Comparison of ENCODE assay signal across 9 cellular contexts in genomic region chr17:4740025-4740351, GRCh38. TPM values are rescaled to one million over a fixed set of nuclear protein-coding genes. Genes with fewer than 3 reads are reported as not detected.
DNase-seq lines count a peak whose midpoint lies in the region; ATAC-seq, FAIRE-seq and TF ChIP-seq lines count a peak whose summit lies in the region.
"Had no signal": no experiment of that assay in that cellular context is flagged by ENCODE, and none has a peak within 500 bp of the region (broad histone marks: within the 10 kb centered on the region; RNA-seq: fewer than 3 reads in every experiment).

No MANE protein-coding gene starts in this region.

- H3K9me3 ChIP-seq in right atrium auricular region = no peaks in the 10 kb centered on the region
- H3K9me3 ChIP-seq in mucosa of stomach (ENCODE audit: control insufficient read depth, low read length) = no peaks in the 10 kb centered on the region
- no peaks in the 10 kb centered on the region for H3K9me3 ChIP-seq in vagina

- no peak for TF ChIP-seq CTCF in right atrium auricular region (IDR thresholded peaks at IDR 0.05)
- no peak for TF ChIP-seq CTCF in chondrocyte (IDR thresholded peaks at IDR 0.05)
- no peak for TF ChIP-seq CTCF in vagina (IDR thresholded peaks at IDR 0.05)

- intact Hi-C loops in left ventricle myocardium superior (cut with micrococcal nuclease) = no loop called here
- intact Hi-C loops in vagina (cut with DNase I) = no loop called here

- DNase-seq in right atrium auricular region (ENCODE audit: low spot score) = no peak
- DNase-seq in left ventricle myocardium superior = no peak
- no peak for DNase-seq in chondrocyte (ENCODE audit: low spot score)
- no peak for DNase-seq in vagina (ENCODE audit: extremely low spot score in 2 of 2)
- no peak for DNase-seq in activated effector memory CD4-positive, alpha-beta T cell treated with anti-CD3 and anti-CD28 coated beads, Interleukin-2, amount 50 U/mL, for 16 hours
- DNase-seq in HTR-8/SVneo (ENCODE audit: insufficient read length, low spot score) = no peak
- DNase-seq: midbrain had no signal

- H3K27ac Mint-ChIP-seq in chondrocyte (ENCODE audit: unreplicated experiment) = no peak overlapping the region

- H3K4me3 Mint-ChIP-seq in chondrocyte (ENCODE audit: unreplicated experiment) = peak overlapping the region; percentile 62

- H3K4me1 Mint-ChIP-seq in chondrocyte (ENCODE audit: low read depth) = peaks cover 12% of the 10 kb centered on the region

- H3K27me3 Mint-ChIP-seq in chondrocyte (ENCODE audit: low read depth) = peaks cover 13% of the 10 kb centered on the region

- FAIRE-seq in HTR-8/SVneo (lab: Jason Lieb, UNC) = no peak

- no peak for TF ChIP-seq POLR2A in vagina (IDR thresholded peaks at IDR 0.05)

- no peaks in the 10 kb centered on the region for H3K9me3 Mint-ChIP-seq in chondrocyte (ENCODE audit: low read depth)

- peak overlapping the region; percentile 66 to 79 for H3K4me3 ChIP-seq in right atrium auricular region
- peak overlapping the region; percentile 57 for H3K4me3 ChIP-seq in mucosa of stomach (ENCODE audit: low read length)
- H3K4me3 ChIP-seq in vagina = peak overlapping the region; percentile 62 to 65

- no peaks in the 10 kb centered on the region for H3K36me3 Mint-ChIP-seq in chondrocyte (ENCODE audit: low read depth)

- H3K27ac ChIP-seq in right atrium auricular region (peak overlapping the region in 1 of 2 donors; percentile 74), vagina (peak overlapping the region; percentile 34)

- H3K36me3 ChIP-seq in right atrium auricular region (no peaks in the 10 kb centered on the region), mucosa of stomach (ENCODE audit: control insufficient read depth, insufficient read depth, low read length) (no peaks in the 10 kb centered on the region), vagina (no peaks in the 10 kb centered on the region)

- peak overlapping the region; percentile 92 for H3K9ac ChIP-seq in mucosa of stomach (ENCODE audit: low read length)

- H3K27me3 ChIP-seq in right atrium auricular region (peaks cover 0 to 4% of the 10 kb centered on the region in 2 donors), mucosa of stomach (ENCODE audit: control insufficient read depth, insufficient read depth, low read length) (peaks cover 12% of the 10 kb centered on the region), vagina (no peaks in the 10 kb centered on the region)

- no peak for ATAC-seq in left ventricle myocardium superior
- no peak for ATAC-seq in HG02610 (IDR thresholded peaks at IDR 0.05; ENCODE audit: unreplicated experiment)

- H3K4me1 ChIP-seq in right atrium auricular region = peaks cover 0 to 16% of the 10 kb centered on the region in 2 donors
- H3K4me1 ChIP-seq in mucosa of stomach (ENCODE audit: control insufficient read depth, insufficient read depth, low read length) = peaks cover 10% of the 10 kb centered on the region
- peaks cover 19% of the 10 kb centered on the region for H3K4me1 ChIP-seq in vagina

RNA-seq across cellular contexts. Expression of gene CXCL16, which starts 0.3 kb away (rescaled TPM):
- total RNA-seq in right atrium auricular region (10 to 100 TPM in 1 of 2 donors, 1 to 10 TPM in 1; 5.2 to 12.4 TPM), left ventricle myocardium superior (3.5 TPM), chondrocyte (4.7 to 8.0 TPM (median 5.4 TPM) in 3 replicates), vagina (6.4 TPM)

RNA-seq across cellular contexts. Expression of gene ZMYND15, which starts 0.4 kb away (rescaled TPM):
- total RNA-seq in right atrium auricular region (under 1 TPM in 1 of 2 donors, not detected in 1; 0.31 TPM), left ventricle myocardium superior (0.20 TPM), chondrocyte (0.23 to 0.48 TPM (median 0.45 TPM) in 3 replicates), vagina (not detected)

RNA-seq across cellular contexts. Expression of gene MED11, which starts 8.8 kb away (rescaled TPM):
- 10 to 100 TPM; 25.1 to 31.2 TPM for total RNA-seq in right atrium auricular region
- 18.0 TPM for total RNA-seq in left ventricle myocardium superior
- total RNA-seq in chondrocyte = 14.6 to 21.3 TPM (median 16.9 TPM) in 3 replicates
- 28.5 TPM for total RNA-seq in vagina

RNA-seq across cellular contexts. Expression of gene ARRB2, which starts 29.6 kb away (rescaled TPM):
- total RNA-seq in right atrium auricular region (10 to 100 TPM in 1 of 2 donors, 1 to 10 TPM in 1; 9.0 to 22.9 TPM), left ventricle myocardium superior (35.0 TPM), chondrocyte (7.1 to 11.8 TPM (median 7.2 TPM) in 3 replicates), vagina (28.0 TPM)

RNA-seq across cellular contexts. Expression of gene TM4SF5, which starts 31.7 kb away (rescaled TPM):
- total RNA-seq in right atrium auricular region (not detected), left ventricle myocardium superior (not detected), chondrocyte (not detected in 3 replicates), vagina (not detected)
